ENCODE assay signal across 26 cellular contexts in the genomic region with DNA sequence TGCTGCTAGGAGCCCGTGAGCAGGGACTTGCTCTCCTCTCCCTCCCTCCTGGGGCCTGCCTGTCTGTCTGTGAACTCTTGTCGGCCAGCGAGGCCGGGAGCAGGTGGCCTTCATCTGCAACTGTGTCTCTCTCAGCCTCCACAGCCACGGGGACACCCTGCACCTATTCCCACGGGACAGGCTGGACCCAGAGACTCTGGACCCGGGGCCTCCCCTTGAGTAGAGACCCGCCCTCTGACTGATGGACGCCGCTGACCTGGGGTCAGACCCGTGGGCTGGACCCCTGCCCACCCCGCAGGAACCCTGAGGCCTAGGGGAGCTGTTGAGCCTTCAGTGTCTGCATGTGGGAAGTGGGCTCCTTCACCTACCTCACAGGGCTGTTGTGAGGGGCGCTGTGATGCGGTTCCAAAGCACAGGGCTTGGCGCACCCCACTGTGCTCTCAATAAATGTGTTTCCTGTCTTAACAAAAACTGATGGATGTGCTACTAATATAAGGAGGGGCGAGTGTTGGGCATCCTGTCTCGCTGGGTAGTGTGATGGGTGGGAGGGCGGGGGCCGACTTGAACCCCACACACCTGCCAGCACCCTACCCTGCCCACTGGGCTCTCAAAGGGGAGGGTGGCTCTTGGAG. TPM values are rescaled to one million over a fixed set of nuclear protein-coding genes. Genes with fewer than 3 reads are reported as not detected.
DNase-seq lines count a peak whose midpoint lies in the region; ATAC-seq, FAIRE-seq and TF ChIP-seq lines count a peak whose summit lies in the region.
"Had no signal": no experiment of that assay in that cellular context is flagged by ENCODE, and none has a peak within 500 bp of the region (broad histone marks: within the 10 kb centered on the region; RNA-seq: fewer than 3 reads in every experiment).

No MANE protein-coding gene starts in this region.

- no peaks in the 10 kb centered on the region for H3K36me3 Mint-ChIP-seq in nephron progenitor cell (ENCODE audit: low read depth)
- H3K36me3 Mint-ChIP-seq: CD4-positive, alpha-beta memory T cell had no signal

- H3K9me3 ChIP-seq in right atrium auricular region (no peaks in the 10 kb centered on the region), spleen (no peaks in the 10 kb centered on the region), small intestine (ENCODE audit: control insufficient read depth, low read depth) (no peaks in the 10 kb centered on the region)
- H3K9me3 ChIP-seq: MG63 had no signal

- H3K4me1 ChIP-seq in right atrium auricular region (no peaks in the 10 kb centered on the region), spleen (no peaks in the 10 kb centered on the region), small intestine (ENCODE audit: control insufficient read depth in 2 of 2, insufficient read depth in 1 of 2, low read depth in 1 of 2, low read length in 1 of 2) (no peaks in the 10 kb centered on the region)
- H3K4me1 ChIP-seq: Caco-2 had no signal

- H3K27me3 Mint-ChIP-seq in nephron progenitor cell (ENCODE audit: low read depth, poor library complexity), result peaks cover 25% of the 10 kb centered on the region

- H3K27me3 ChIP-seq in right atrium auricular region (no peaks in the 10 kb centered on the region), spleen (replicated peaks in 1 of 7) (peaks cover 0 to 4% (median 0%) of the 10 kb centered on the region in 7 donors), small intestine (ENCODE audit: control insufficient read depth in 2 of 2, insufficient read depth in 2 of 2, low read length in 2 of 2) (no peaks in the 10 kb centered on the region)
- H3K27me3 ChIP-seq: BLaER1 treated with 17β-estradiol and CSF1 and Interleukin-3, amounts not matched to agents 10 nM and 100 nM; MG63 had no signal

- TF ChIP-seq CTCF in right atrium auricular region (IDR thresholded peaks at IDR 0.05) (no peak), nephron progenitor cell (IDR thresholded peaks at IDR 0.05) (no peak), spleen (IDR thresholded peaks at IDR 0.05 in 8 of 11, conservative IDR thresholded peaks at IDR 0.05 in 3 of 11) (no peak)

- H3K36me3 ChIP-seq in right atrium auricular region (no peaks in the 10 kb centered on the region), spleen (no peaks in the 10 kb centered on the region), small intestine (ENCODE audit: control insufficient read depth in 2 of 2, insufficient read depth in 2 of 2, low read length in 2 of 2) (no peaks in the 10 kb centered on the region)
- H3K36me3 ChIP-seq: BLaER1 treated with 17β-estradiol and CSF1 and Interleukin-3, amounts not matched to agents 10 nM and 100 nM; MG63 had no signal

- H3K27ac ChIP-seq in right atrium auricular region (no peak overlapping the region), spleen (no peak overlapping the region), small intestine (ENCODE audit: low read depth in 1 of 2, low read length in 1 of 2) (no peak overlapping the region)
- H3K27ac ChIP-seq: BLaER1 treated with 17β-estradiol and CSF1 and Interleukin-3, amounts not matched to agents 10 nM and 100 nM had no signal

- WGBS in spleen, 5 donors, result 72 to 83% (median 75%) methylated on average over 8 to 19 of the region's 19 CpGs
- WGBS in small intestine, 3 donors, result 76 to 82% (median 77%) methylated on average over 19 of the region's 19 CpGs

- H3K4me3 ChIP-seq in right atrium auricular region (no peak overlapping the region), spleen (no peak overlapping the region), small intestine (ENCODE audit: low read depth in 1 of 2, low read length in 2 of 2) (no peak overlapping the region)
- H3K4me3 ChIP-seq: BLaER1 treated with 17β-estradiol and CSF1 and Interleukin-3, amounts not matched to agents 10 nM and 100 nM; MG63 had no signal

- H3K27ac Mint-ChIP-seq in nephron progenitor cell, result peak overlapping the region; percentile 66
- H3K27ac Mint-ChIP-seq: CD4-positive, alpha-beta memory T cell had no signal

- DNase-seq in Right ventricle myocardium superior, result peak; percentile 25
- no peak for DNase-seq in right atrium auricular region (ENCODE audit: low spot score)
- DNase-seq in left ventricle myocardium superior, result peak; percentile 17
- no peak for DNase-seq in nephron progenitor cell
- peak; percentile 66 for DNase-seq in spleen
- DNase-seq in DMS153 treated with DMSO at 0.1 percent for 48 hours (lab: John Stamatoyannopoulos, UW; ENCODE audit: unreplicated experiment), result no peak
- no peak for DNase-seq in small intestine
- DNase-seq in activated T-cell treated with anti-CD3 and anti-CD28 coated beads for 4 hours, result no peak
- DNase-seq: AML-193; Caco-2; CD4-positive, alpha-beta memory T cell; DMS 273 treated with DMSO at 0.1 percent for 48 hours; HCEC 1CT; IMR-90; KG1; NCI-H187; NCI-H2081 treated with DMSO at 0.1 percent for 48 hours; NCI-H2171 treated with DMSO at 0.1 percent for 48 hours; NCI-H526 treated with DMSO at 0.1 percent for 48 hours; RPMI8226; SHP77 treated with DMSO at 0.1 percent for 48 hours had no signal

- no peak for TF ChIP-seq POLR2A in spleen (IDR thresholded peaks at IDR 0.05)

- ATAC-seq in Right ventricle myocardium superior (ENCODE audit: poor library complexity), result no peak
- ATAC-seq in left ventricle myocardium superior, result no peak

- H3K4me1 Mint-ChIP-seq in nephron progenitor cell, result peaks cover 54% of the 10 kb centered on the region
- H3K4me1 Mint-ChIP-seq: CD4-positive, alpha-beta memory T cell had no signal

- no peak overlapping the region for H3K4me3 Mint-ChIP-seq in nephron progenitor cell
- H3K4me3 Mint-ChIP-seq: CD4-positive, alpha-beta memory T cell had no signal

- FAIRE-seq in small intestine (lab: Jason Lieb, UNC), result no peak
- FAIRE-seq: A204.1, GM19239, H1 had no signal

- intact Hi-C loops in Right ventricle myocardium superior (cut with DNase I) (no loop called here), left ventricle myocardium superior (cut with micrococcal nuclease) (no loop called here), spleen (cut with DNase I; ENCODE audit: low total_unique reads) (no loop called here)

- H3K9me3 Mint-ChIP-seq in nephron progenitor cell, result no peaks in the 10 kb centered on the region

RNA-seq across cellular contexts. Expression of a gene that starts 34.8 kb away (rescaled TPM):
- total RNA-seq in Right ventricle myocardium superior (24.7 TPM), right atrium auricular region (1 to 10 TPM; 6.5 to 9.5 TPM), left ventricle myocardium superior (20.6 TPM), spleen (100 to 1,000 TPM in 5 of 7 donors, 10 to 100 TPM in 2; 86.5 to 282 (median 174) TPM)
- polyA plus RNA-seq in spleen (100 to 1,000 TPM in 2 of 3 donors, 10 to 100 TPM in 1; 86.6 to 763 (median 435) TPM), small intestine (10 to 100 TPM in 2 of 3 donors, 1 to 10 TPM in 1; 5.1 to 15.7 (median 13.4) TPM)
- total RNA-seq: Caco-2; CD4-positive, alpha-beta memory T cell had no signal
- polyA plus RNA-seq: CD4-positive, alpha-beta memory T cell had no signal

RNA-seq across cellular contexts. Expression of a gene that starts 42.9 kb away (rescaled TPM):
- total RNA-seq in Right ventricle myocardium superior (not detected), right atrium auricular region (not detected), left ventricle myocardium superior (not detected), spleen (not detected)
- polyA plus RNA-seq in spleen (under 1 TPM in 1 of 3 donors, not detected in 2; under 0.01 TPM), small intestine (not detected)
- total RNA-seq: Caco-2; CD4-positive, alpha-beta memory T cell; H1; IMR-90 had no signal
- polyA plus RNA-seq: CD4-positive, alpha-beta memory T cell; H1; IMR-90 had no signal

Comparison
In these comparisons a context has a peak if more than half of its experiments do, and no peak if none do; other contexts are left out.
1. DNase-seq: peak in Right ventricle myocardium superior (single experiment), left ventricle myocardium superior (single experiment) and spleen (single experiment); none in right atrium auricular region (single experiment), nephron progenitor cell (single experiment), DMS153 treated with DMSO at 0.1 percent for 48 hours (single experiment), small intestine (single experiment) and activated T-cell treated with anti-CD3 and anti-CD28 coated beads for 4 hours (single experiment).